In the genomic region with DNA sequence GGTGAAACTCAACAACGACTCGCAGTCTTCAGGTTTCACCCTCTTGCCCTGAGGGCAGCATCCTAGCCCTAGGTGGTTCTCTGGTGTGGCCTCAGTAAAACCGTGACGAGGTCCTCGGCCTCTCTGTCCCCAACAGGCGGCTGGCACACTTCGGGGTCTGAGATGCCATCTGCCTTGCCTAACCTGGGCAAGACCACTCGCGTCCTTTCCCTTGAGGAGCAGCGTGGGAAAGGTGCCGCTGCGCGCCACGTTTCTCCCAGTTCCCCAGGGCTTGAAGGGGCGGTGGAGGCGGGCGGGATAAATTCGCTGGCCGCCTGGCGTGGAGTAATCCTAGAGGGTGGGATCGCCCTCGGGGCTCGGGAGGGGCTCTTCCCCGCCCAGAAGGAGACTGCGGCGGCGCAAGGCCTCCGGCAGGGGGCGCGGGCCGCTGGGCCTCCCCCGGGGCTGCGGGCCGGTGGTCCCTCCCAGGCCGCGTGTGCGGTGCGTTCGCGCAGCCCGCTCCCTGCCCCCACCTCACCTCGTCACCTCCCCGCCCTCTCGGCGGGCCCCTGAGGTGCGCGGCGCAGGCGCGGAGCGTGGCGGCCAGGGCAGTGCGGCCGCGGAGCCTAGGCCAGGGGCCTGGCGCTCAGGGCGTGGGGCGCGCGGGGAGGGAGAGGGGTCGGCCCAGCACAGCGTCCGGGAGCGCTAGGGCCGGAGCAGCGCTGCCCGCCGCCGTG, we compare ENCODE assay signal across 1 cellular context.
A peak's percentile ranks its signal among the peaks of the same experiment; 100 is the strongest.
TF ChIP-seq lines count a peak whose summit lies in the region.

ZNF639 (plus strand) TSS at position 551 of the 716 bp plus-strand sequence. CDS start 5,263 bp downstream, outside the sequence.

TF ChIP-seq in HepG2, 621 proteins besides CTCF, POLR2A, EP300 and RAD21 (continued from another document and continues in another):
- TF ChIP-seq, protein P1, sequence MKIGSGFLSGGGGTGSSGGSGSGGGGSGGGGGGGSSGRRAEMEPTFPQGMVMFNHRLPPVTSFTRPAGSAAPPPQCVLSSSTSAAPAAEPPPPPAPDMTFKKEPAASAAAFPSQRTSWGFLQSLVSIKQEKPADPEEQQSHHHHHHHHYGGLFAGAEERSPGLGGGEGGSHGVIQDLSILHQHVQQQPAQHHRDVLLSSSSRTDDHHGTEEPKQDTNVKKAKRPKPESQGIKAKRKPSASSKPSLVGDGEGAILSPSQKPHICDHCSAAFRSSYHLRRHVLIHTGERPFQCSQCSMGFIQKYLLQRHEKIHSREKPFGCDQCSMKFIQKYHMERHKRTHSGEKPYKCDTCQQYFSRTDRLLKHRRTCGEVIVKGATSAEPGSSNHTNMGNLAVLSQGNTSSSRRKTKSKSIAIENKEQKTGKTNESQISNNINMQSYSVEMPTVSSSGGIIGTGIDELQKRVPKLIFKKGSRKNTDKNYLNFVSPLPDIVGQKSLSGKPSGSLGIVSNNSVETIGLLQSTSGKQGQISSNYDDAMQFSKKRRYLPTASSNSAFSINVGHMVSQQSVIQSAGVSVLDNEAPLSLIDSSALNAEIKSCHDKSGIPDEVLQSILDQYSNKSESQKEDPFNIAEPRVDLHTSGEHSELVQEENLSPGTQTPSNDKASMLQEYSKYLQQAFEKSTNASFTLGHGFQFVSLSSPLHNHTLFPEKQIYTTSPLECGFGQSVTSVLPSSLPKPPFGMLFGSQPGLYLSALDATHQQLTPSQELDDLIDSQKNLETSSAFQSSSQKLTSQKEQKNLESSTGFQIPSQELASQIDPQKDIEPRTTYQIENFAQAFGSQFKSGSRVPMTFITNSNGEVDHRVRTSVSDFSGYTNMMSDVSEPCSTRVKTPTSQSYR (CRISPR knock-in tag; IDR thresholded peaks at IDR 0.05; ENCODE audit: borderline replicate concordance) = peak; percentile 94
- peak; percentile 78; the same call in 1 of the 2 replicates for TF ChIP-seq TFDP1 (CRISPR knock-in tag; IDR thresholded peaks at IDR 0.05; ENCODE audit: borderline replicate concordance)
- TF ChIP-seq AGO2 (optimal IDR thresholded peaks at IDR 0.05; ENCODE audit: low read depth, low read length) = no peak
- TF ChIP-seq MED13 (CRISPR knock-in tag; IDR thresholded peaks at IDR 0.05) = no peak
- TF ChIP-seq, protein P2, sequence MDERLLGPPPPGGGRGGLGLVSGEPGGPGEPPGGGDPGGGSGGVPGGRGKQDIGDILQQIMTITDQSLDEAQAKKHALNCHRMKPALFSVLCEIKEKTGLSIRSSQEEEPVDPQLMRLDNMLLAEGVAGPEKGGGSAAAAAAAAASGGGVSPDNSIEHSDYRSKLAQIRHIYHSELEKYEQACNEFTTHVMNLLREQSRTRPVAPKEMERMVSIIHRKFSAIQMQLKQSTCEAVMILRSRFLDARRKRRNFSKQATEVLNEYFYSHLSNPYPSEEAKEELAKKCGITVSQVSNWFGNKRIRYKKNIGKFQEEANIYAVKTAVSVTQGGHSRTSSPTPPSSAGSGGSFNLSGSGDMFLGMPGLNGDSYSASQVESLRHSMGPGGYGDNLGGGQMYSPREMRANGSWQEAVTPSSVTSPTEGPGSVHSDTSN (CRISPR knock-in tag; IDR thresholded peaks at IDR 0.05) = no peak
- peak; percentile 79 for TF ChIP-seq ZNF770 (CRISPR knock-in tag; IDR thresholded peaks at IDR 0.05)
- peak; percentile 54 for TF ChIP-seq PHF21A (CRISPR knock-in tag; IDR thresholded peaks at IDR 0.05)
- TF ChIP-seq ZNF569 (CRISPR knock-in tag; IDR thresholded peaks at IDR 0.05; ENCODE audit: borderline replicate concordance) = no peak
- TF ChIP-seq, protein P3, sequence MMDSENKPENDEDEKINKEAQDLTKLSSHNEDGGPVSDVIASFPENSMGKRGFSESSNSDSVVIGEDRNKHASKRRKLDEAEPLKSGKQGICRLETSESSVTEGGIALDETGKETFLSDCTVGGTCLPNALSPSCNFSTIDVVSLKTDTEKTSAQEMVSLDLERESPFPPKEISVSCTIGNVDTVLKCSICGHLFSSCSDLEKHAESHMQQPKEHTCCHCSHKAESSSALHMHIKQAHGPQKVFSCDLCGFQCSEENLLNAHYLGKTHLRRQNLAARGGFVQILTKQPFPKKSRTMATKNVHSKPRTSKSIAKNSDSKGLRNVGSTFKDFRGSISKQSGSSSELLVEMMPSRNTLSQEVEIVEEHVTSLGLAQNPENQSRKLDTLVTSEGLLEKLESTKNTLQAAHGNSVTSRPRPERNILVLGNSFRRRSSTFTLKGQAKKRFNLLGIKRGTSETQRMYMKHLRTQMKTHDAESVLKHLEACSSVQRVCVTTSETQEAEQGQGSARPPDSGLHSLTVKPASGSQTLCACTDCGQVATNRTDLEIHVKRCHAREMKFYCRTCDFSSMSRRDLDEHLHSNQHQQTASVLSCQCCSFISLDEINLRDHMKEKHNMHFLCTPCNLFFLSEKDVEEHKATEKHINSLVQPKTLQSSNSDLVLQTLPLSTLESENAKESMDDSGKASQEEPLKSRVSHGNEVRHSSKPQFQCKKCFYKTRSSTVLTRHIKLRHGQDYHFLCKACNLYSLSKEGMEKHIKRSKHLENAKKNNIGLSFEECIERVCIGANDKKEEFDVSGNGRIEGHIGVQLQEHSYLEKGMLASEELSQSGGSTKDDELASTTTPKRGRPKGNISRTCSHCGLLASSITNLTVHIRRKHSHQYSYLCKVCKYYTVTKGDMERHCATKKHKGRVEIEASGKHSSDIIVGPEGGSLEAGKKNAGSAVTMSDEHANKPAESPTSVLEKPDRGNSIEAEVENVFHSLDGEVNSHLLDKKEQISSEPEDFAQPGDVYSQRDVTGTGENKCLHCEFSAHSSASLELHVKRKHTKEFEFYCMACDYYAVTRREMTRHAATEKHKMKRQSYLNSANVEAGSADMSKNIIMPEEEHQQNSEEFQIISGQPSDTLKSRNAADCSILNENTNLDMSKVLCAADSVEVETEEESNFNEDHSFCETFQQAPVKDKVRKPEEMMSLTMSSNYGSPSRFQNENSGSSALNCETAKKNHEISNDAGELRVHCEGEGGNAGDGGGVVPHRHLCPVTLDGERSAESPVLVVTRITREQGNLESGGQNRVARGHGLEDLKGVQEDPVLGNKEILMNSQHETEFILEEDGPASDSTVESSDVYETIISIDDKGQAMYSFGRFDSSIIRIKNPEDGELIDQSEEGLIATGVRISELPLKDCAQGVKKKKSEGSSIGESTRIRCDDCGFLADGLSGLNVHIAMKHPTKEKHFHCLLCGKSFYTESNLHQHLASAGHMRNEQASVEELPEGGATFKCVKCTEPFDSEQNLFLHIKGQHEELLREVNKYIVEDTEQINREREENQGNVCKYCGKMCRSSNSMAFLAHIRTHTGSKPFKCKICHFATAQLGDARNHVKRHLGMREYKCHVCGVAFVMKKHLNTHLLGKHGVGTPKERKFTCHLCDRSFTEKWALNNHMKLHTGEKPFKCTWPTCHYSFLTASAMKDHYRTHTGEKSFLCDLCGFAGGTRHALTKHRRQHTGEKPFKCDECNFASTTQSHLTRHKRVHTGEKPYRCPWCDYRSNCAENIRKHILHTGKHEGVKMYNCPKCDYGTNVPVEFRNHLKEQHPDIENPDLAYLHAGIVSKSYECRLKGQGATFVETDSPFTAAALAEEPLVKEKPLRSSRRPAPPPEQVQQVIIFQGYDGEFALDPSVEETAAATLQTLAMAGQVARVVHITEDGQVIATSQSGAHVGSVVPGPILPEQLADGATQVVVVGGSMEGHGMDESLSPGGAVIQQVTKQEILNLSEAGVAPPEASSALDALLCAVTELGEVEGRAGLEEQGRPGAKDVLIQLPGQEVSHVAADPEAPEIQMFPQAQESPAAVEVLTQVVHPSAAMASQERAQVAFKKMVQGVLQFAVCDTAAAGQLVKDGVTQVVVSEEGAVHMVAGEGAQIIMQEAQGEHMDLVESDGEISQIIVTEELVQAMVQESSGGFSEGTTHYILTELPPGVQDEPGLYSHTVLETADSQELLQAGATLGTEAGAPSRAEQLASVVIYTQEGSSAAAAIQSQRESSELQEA (CRISPR knock-in tag; IDR thresholded peaks at IDR 0.05; ENCODE audit: not compliant biosample characterization) = no peak
- TF ChIP-seq RARA (CRISPR knock-in tag; IDR thresholded peaks at IDR 0.05) = no peak
- TF ChIP-seq TMF1 (CRISPR knock-in tag; IDR thresholded peaks at IDR 0.05; ENCODE audit: low read depth) = peak; percentile 82; the same call in 1 of the 2 replicates
- no peak for TF ChIP-seq ZNF614 (CRISPR knock-in tag; IDR thresholded peaks at IDR 0.05; ENCODE audit: borderline replicate concordance)
- TF ChIP-seq ZNF674 (CRISPR knock-in tag; IDR thresholded peaks at IDR 0.05; ENCODE audit: low read depth) = peak; percentile 27; the same call in 1 of the 2 replicates
- TF ChIP-seq ZNF207 (IDR thresholded peaks at IDR 0.05; ENCODE audit: borderline replicate concordance) = no peak
- TF ChIP-seq BORCS8-MEF2B (CRISPR knock-in tag; IDR thresholded peaks at IDR 0.05) = no peak
- TF ChIP-seq, protein P4, sequence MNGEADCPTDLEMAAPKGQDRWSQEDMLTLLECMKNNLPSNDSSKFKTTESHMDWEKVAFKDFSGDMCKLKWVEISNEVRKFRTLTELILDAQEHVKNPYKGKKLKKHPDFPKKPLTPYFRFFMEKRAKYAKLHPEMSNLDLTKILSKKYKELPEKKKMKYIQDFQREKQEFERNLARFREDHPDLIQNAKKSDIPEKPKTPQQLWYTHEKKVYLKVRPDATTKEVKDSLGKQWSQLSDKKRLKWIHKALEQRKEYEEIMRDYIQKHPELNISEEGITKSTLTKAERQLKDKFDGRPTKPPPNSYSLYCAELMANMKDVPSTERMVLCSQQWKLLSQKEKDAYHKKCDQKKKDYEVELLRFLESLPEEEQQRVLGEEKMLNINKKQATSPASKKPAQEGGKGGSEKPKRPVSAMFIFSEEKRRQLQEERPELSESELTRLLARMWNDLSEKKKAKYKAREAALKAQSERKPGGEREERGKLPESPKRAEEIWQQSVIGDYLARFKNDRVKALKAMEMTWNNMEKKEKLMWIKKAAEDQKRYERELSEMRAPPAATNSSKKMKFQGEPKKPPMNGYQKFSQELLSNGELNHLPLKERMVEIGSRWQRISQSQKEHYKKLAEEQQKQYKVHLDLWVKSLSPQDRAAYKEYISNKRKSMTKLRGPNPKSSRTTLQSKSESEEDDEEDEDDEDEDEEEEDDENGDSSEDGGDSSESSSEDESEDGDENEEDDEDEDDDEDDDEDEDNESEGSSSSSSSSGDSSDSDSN (CRISPR knock-in tag; IDR thresholded peaks at IDR 0.05) = no peak
- TF ChIP-seq DNMT1 (CRISPR knock-in tag; IDR thresholded peaks at IDR 0.05) = no peak
- TF ChIP-seq, protein P5, sequence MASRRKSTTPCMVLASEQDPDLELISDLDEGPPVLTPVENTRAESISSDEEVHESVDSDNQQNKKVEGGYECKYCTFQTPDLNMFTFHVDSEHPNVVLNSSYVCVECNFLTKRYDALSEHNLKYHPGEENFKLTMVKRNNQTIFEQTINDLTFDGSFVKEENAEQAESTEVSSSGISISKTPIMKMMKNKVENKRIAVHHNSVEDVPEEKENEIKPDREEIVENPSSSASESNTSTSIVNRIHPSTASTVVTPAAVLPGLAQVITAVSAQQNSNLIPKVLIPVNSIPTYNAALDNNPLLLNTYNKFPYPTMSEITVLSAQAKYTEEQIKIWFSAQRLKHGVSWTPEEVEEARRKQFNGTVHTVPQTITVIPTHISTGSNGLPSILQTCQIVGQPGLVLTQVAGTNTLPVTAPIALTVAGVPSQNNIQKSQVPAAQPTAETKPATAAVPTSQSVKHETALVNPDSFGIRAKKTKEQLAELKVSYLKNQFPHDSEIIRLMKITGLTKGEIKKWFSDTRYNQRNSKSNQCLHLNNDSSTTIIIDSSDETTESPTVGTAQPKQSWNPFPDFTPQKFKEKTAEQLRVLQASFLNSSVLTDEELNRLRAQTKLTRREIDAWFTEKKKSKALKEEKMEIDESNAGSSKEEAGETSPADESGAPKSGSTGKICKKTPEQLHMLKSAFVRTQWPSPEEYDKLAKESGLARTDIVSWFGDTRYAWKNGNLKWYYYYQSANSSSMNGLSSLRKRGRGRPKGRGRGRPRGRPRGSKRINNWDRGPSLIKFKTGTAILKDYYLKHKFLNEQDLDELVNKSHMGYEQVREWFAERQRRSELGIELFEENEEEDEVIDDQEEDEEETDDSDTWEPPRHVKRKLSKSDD (CRISPR knock-in tag; IDR thresholded peaks at IDR 0.05; ENCODE audit: low read depth) = peak; percentile 39
- TF ChIP-seq ZNF816 (CRISPR knock-in tag; IDR thresholded peaks at IDR 0.05; ENCODE audit: borderline replicate concordance) = no peak
- peak; percentile 72; the same call in 1 of the 2 replicates for TF ChIP-seq ZNF431 (CRISPR knock-in tag; IDR thresholded peaks at IDR 0.05; ENCODE audit: borderline replicate concordance, low read depth)
- TF ChIP-seq HES4 (CRISPR knock-in tag; IDR thresholded peaks at IDR 0.05; ENCODE audit: borderline replicate concordance) = no peak; the same call in 1 of the 2 replicates
- TF ChIP-seq MBNL3 (CRISPR knock-in tag; conservative IDR thresholded peaks at IDR 0.05) = no peak
- TF ChIP-seq, protein P6, sequence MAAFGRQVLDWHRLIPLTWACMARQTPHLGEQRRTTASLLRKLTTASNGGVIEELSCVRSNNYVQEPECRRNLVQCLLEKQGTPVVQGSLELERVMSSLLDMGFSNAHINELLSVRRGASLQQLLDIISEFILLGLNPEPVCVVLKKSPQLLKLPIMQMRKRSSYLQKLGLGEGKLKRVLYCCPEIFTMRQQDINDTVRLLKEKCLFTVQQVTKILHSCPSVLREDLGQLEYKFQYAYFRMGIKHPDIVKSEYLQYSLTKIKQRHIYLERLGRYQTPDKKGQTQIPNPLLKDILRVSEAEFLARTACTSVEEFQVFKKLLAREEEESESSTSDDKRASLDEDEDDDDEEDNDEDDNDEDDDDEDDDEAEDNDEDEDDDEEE (CRISPR knock-in tag; IDR thresholded peaks at IDR 0.05) = peak; percentile 39; the same call in 1 of the 2 replicates
- TF ChIP-seq GATAD1 (CRISPR knock-in tag; IDR thresholded peaks at IDR 0.05) = no peak
- no peak for TF ChIP-seq NKX3-1 (CRISPR knock-in tag; IDR thresholded peaks at IDR 0.05)
- TF ChIP-seq CC2D1A (CRISPR knock-in tag; IDR thresholded peaks at IDR 0.05) = no peak
- TF ChIP-seq ZNF333 (CRISPR knock-in tag; IDR thresholded peaks at IDR 0.05; ENCODE audit: borderline replicate concordance) = no peak
